Comparison of ENCODE assay signal across 8 cellular contexts in the genomic region with DNA sequence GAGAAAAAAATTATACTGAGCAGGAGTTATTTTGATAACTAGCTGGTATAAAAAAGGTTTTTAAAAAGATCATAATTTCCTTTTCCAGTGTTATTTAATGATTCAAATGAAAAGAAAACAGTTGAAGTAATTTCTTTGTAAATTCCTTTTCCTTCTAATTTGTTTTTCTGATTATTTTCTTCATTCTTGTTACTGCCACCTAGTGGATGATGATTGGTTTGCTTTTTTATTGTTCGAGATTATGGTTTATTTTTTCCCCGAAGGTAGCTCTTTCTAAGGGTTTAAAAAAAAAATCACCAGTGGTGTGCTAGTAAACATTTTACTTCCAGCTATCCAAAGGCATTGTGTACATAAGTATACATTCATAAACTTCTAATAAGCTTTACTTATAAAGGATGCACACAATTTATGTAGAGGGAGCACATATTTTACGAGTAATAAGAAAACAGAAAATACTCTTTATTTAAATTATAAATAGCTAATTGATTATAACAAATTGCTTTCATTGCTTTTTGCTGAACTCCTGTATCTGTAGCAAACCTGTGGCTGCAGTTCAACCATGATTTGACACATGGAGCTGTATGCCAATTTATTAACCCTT.
DNase-seq lines count a peak whose midpoint lies in the region; ATAC-seq, FAIRE-seq and TF ChIP-seq lines count a peak whose summit lies in the region.

No MANE protein-coding gene starts in this region.

- TF ChIP-seq RAD21 in HepG2 (CRISPR knock-in tag; IDR thresholded peaks at IDR 0.05) = no peak

- in situ Hi-C loops in HepG2 (cut with HindIII; ENCODE audit: extremely low pct_ligation_motif_present, low pct_unique_long_range_greater_than_20kb) = no loop called here

- TF ChIP-seq EP300 in HepG2 (IDR thresholded peaks at IDR 0.05; ENCODE audit: low read depth in 2 of 2, low read length in 2 of 2) (no peak), HepG2 (CRISPR knock-in tag; IDR thresholded peaks at IDR 0.05; ENCODE audit: borderline replicate concordance) (no peak)

- WGBS in HepG2 (ENCODE audit: low lambda C conversion rate) = 5% methylated on average over 3 of the region's 3 CpGs

- BruUV-seq in HepG2 (replicated peaks; lab: Mats Ljungman, UMichigan) = no TSS peak

- H3K27ac Mint-ChIP-seq in HFFc6 = no peak overlapping the region

- DNase-seq in BJ (ENCODE audit: low read depth) (no peak), HFFc6 (no peak), ascending aorta (ENCODE audit: low spot score in 2 of 2) (no peak), HepG2 (ENCODE audit: low spot score) (peak; percentile 9), NCI-H2107 treated with DMSO at 0.1 percent for 48 hours (lab: John Stamatoyannopoulos, UW; ENCODE audit: unreplicated experiment) (no peak), CD1c-positive myeloid dendritic cell (ENCODE audit: extremely low spot score) (no peak), amygdala (lab: John Stamatoyannopoulos, UW) (no peak)

- POLR2A ChIA-PET in BJ (lab: Charles Lee) (no interaction called here), HepG2 (lab: Yijun Ruan, JAX) (no interaction called here)

- TF ChIP-seq CTCF in BJ (IDR thresholded peaks at IDR 0.05; ENCODE audit: insufficient read depth, low read depth, low read length) = peak; percentile 57
- TF ChIP-seq CTCF in HFFc6 (IDR thresholded peaks at IDR 0.05) = peak; percentile 88
- TF ChIP-seq CTCF in ascending aorta (IDR thresholded peaks at IDR 0.05) = peak in 2 of 3 experiments; percentile 50 to 54
- peak; percentile 16; the same call in 1 of the 2 replicates for TF ChIP-seq CTCF in HepG2 (CRISPR knock-in tag; IDR thresholded peaks at IDR 0.05)

- H3K27ac ChIP-seq in ascending aorta (no peak overlapping the region), HepG2 (ENCODE audit: extremely low read length, insufficient read depth, low read length) (no peak overlapping the region)

- ATAC-seq in HepG2 (no peak), GM18520 (IDR thresholded peaks at IDR 0.05; ENCODE audit: unreplicated experiment) (no peak)

- H3K4me2 ChIP-seq in HepG2 (ENCODE audit: low read depth, low read length) = no peak overlapping the region

- no peaks in the 10 kb centered on the region for H3K79me2 ChIP-seq in HepG2 (ENCODE audit: insufficient read depth, low read length)

- no peak overlapping the region for H3K4me3 ChIP-seq in BJ (ENCODE audit: low read depth, low read length)
- no peak overlapping the region for H3K4me3 ChIP-seq in ascending aorta
- H3K4me3 ChIP-seq in HepG2 (replicated peaks in 1 of 3; ENCODE audit: insufficient read depth in 1 of 3, low read depth in 2 of 3, low read length in 3 of 3) = no peak overlapping the region

- H3K9me3 Mint-ChIP-seq in HFFc6 = no peaks in the 10 kb centered on the region

- TF ChIP-seq POLR2A in HepG2 (IDR thresholded peaks at IDR 0.05; ENCODE audit: insufficient read depth in 1 of 2, low read depth in 2 of 2, low read length in 2 of 2) = no peak

- H4K20me1 ChIP-seq in HepG2 (ENCODE audit: insufficient read depth, low read length) = no peaks in the 10 kb centered on the region

- H3K27me3 ChIP-seq in BJ (ENCODE audit: control insufficient read depth, insufficient read depth, low read length) (no peaks in the 10 kb centered on the region), ascending aorta (no peaks in the 10 kb centered on the region), HepG2 (ENCODE audit: control insufficient read depth in 1 of 2, insufficient read depth in 2 of 2, low read length in 2 of 2) (no peaks in the 10 kb centered on the region)

- CTCF ChIA-PET in BJ (lab: Yijun Ruan, JAX) = interaction anchor here (0.8 to 3.3 kb wide), 13 partner anchors 11 to 319 kb away, joined by 3 to 24 read pairs (median 4); no protein-coding TSS in a partner anchor
- CTCF ChIA-PET in HepG2 (lab: Yijun Ruan, JAX; ENCODE audit: low intra/inter-chr PET ratio, low total read pairs) = interaction anchor here (1.4 kb wide), 1 partner anchor 202 kb away, joined by 3 read pairs; no protein-coding TSS in a partner anchor

- H2AFZ ChIP-seq in HepG2 (ENCODE audit: low read length) = no peak overlapping the region

- no peaks in the 10 kb centered on the region for H3K36me3 Mint-ChIP-seq in HFFc6 (ENCODE audit: low read depth)

- H3K9me3 ChIP-seq in ascending aorta (no peaks in the 10 kb centered on the region), HepG2 (ENCODE audit: low read length) (no peaks in the 10 kb centered on the region)

- H3K4me3 Mint-ChIP-seq in HFFc6 = peak overlapping the region; percentile 34; the same call in 1 of the 2 replicates

- H3K27me3 Mint-ChIP-seq in HFFc6 (ENCODE audit: insufficient read depth) = no peaks in the 10 kb centered on the region

- no peak overlapping the region for H3K9ac ChIP-seq in HepG2 (ENCODE audit: insufficient read depth, low read depth, low read length)

- H3K36me3 ChIP-seq in BJ (ENCODE audit: control insufficient read depth, insufficient read depth, low read length) (no peaks in the 10 kb centered on the region), ascending aorta (no peaks in the 10 kb centered on the region), HepG2 (replicated peaks in 1 of 2; ENCODE audit: control insufficient read depth in 1 of 2, insufficient read depth in 2 of 2, low read length in 2 of 2) (no peaks in the 10 kb centered on the region)

- H3K4me1 ChIP-seq in ascending aorta (no peaks in the 10 kb centered on the region), HepG2 (ENCODE audit: insufficient read depth, low read length) (no peaks in the 10 kb centered on the region)

- H3K4me1 Mint-ChIP-seq in HFFc6 (ENCODE audit: low read depth) = no peaks in the 10 kb centered on the region

- FAIRE-seq in HepG2 (lab: Jason Lieb, UNC) = peak; percentile 66

- intact Hi-C loops in ascending aorta (cut with DNase I) (no loop called here), HepG2 (cut with micrococcal nuclease; ENCODE audit: unreplicated experiment) (loop anchor here (5.0 kb wide), 1 partner anchor 141 kb away; no protein-coding TSS in a partner anchor)

TF ChIP-seq in HepG2, 621 proteins besides CTCF, POLR2A, EP300 and RAD21 (continues in another document):
- no peak for TF ChIP-seq SRF (IDR thresholded peaks at IDR 0.05; ENCODE audit: low read depth, low read length)
- no peak for TF ChIP-seq SMARCE1 (IDR thresholded peaks at IDR 0.05; ENCODE audit: borderline replicate concordance)
- TF ChIP-seq ELF1 (CRISPR knock-in tag; IDR thresholded peaks at IDR 0.05) = no peak
- TF ChIP-seq, protein P1, sequence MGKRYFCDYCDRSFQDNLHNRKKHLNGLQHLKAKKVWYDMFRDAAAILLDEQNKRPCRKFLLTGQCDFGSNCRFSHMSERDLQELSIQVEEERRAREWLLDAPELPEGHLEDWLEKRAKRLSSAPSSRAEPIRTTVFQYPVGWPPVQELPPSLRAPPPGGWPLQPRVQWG (CRISPR knock-in tag; IDR thresholded peaks at IDR 0.05; ENCODE audit: borderline replicate concordance, low read depth) = no peak
- TF ChIP-seq ZNF343 (CRISPR knock-in tag; IDR thresholded peaks at IDR 0.05) = no peak
- TF ChIP-seq, protein P2, sequence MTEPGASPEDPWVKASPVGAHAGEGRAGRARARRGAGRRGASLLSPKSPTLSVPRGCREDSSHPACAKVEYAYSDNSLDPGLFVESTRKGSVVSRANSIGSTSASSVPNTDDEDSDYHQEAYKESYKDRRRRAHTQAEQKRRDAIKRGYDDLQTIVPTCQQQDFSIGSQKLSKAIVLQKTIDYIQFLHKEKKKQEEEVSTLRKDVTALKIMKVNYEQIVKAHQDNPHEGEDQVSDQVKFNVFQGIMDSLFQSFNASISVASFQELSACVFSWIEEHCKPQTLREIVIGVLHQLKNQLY (CRISPR knock-in tag; IDR thresholded peaks at IDR 0.05) = no peak
- no peak for TF ChIP-seq ZNF546 (CRISPR knock-in tag; conservative IDR thresholded peaks at IDR 0.05)
- TF ChIP-seq TEAD3 (CRISPR knock-in tag; optimal IDR thresholded peaks at IDR 0.05; ENCODE audit: borderline replicate concordance) = no peak
- no peak for TF ChIP-seq ZNF382 (CRISPR knock-in tag; IDR thresholded peaks at IDR 0.05; ENCODE audit: borderline replicate concordance)
- no peak for TF ChIP-seq ZNF605 (CRISPR knock-in tag; IDR thresholded peaks at IDR 0.05)
- TF ChIP-seq, protein P3, sequence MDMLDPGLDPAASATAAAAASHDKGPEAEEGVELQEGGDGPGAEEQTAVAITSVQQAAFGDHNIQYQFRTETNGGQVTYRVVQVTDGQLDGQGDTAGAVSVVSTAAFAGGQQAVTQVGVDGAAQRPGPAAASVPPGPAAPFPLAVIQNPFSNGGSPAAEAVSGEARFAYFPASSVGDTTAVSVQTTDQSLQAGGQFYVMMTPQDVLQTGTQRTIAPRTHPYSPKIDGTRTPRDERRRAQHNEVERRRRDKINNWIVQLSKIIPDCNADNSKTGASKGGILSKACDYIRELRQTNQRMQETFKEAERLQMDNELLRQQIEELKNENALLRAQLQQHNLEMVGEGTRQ (IDR thresholded peaks at IDR 0.05; ENCODE audit: low read depth, low read length) = no peak
- TF ChIP-seq, protein P3 (CRISPR knock-in tag; IDR thresholded peaks at IDR 0.05; ENCODE audit: borderline replicate concordance) = no peak
- no peak for TF ChIP-seq RBM22 (optimal IDR thresholded peaks at IDR 0.05; ENCODE audit: low read length)
- TF ChIP-seq HNF4A (CRISPR knock-in tag; IDR thresholded peaks at IDR 0.05) = no peak
- TF ChIP-seq TBP (CRISPR knock-in tag; IDR thresholded peaks at IDR 0.05) = no peak
- no peak for TF ChIP-seq ZNF317 (CRISPR knock-in tag; IDR thresholded peaks at IDR 0.05)
- TF ChIP-seq, protein P4, sequence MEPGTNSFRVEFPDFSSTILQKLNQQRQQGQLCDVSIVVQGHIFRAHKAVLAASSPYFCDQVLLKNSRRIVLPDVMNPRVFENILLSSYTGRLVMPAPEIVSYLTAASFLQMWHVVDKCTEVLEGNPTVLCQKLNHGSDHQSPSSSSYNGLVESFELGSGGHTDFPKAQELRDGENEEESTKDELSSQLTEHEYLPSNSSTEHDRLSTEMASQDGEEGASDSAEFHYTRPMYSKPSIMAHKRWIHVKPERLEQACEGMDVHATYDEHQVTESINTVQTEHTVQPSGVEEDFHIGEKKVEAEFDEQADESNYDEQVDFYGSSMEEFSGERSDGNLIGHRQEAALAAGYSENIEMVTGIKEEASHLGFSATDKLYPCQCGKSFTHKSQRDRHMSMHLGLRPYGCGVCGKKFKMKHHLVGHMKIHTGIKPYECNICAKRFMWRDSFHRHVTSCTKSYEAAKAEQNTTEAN (CRISPR knock-in tag; conservative IDR thresholded peaks at IDR 0.05) = no peak

Comparison
In these comparisons a context has a peak if more than half of its experiments do, and no peak if none do; other contexts are left out.
1. CTCF ChIP-seq: peak in every context shown above with its lines; median percentile 88 in HFFc6; 57 in BJ; 52 in ascending aorta; 16 in HepG2.